In genomic region chr5:126829098-126829497, GRCh38 we compare ENCODE assay signal across 14 cellular contexts. TPM values are rescaled to one million over a fixed set of nuclear protein-coding genes. Genes with fewer than 3 reads are reported as not detected.
A peak's percentile ranks its signal among the peaks of the same experiment; 100 is the strongest.
DNase-seq lines count a peak whose midpoint lies in the region; ATAC-seq and TF ChIP-seq lines count a peak whose summit lies in the region.
"Had no signal": no experiment of that assay in that cellular context is flagged by ENCODE, and none has a peak within 500 bp of the region (broad histone marks: within the 10 kb centered on the region; RNA-seq: fewer than 3 reads in every experiment).

No MANE protein-coding gene starts in this region.

- DNase-seq in CD4-positive, CD25-positive, alpha-beta regulatory T cell: no peak
- no peak for DNase-seq in WTC11 (ENCODE audit: low spot score)
- DNase-seq in endodermal cell: no peak
- DNase-seq in putamen (ENCODE audit: low spot score): no peak
- DNase-seq in midbrain (lab: John Stamatoyannopoulos, UW): no peak
- DNase-seq in stimulated activated CD8-positive, alpha-beta memory T cell treated with anti-CD3 and anti-CD28 coated beads, Interleukin-4, amount 100 ng/mL, for 48 hours: no peak
- DNase-seq: BE2C, DMS 273 treated with DMSO at 0.1 percent for 48 hours, IMR-90 had no signal

- no peaks in the 10 kb centered on the region for H3K27me3 Mint-ChIP-seq in CD4-positive, CD25-positive, alpha-beta regulatory T cell
- H3K27me3 Mint-ChIP-seq in WTC11 (ENCODE audit: low read depth) (no peaks in the 10 kb centered on the region), endodermal cell (ENCODE audit: insufficient read depth) (no peaks in the 10 kb centered on the region)

- H3K36me3 Mint-ChIP-seq in CD4-positive, CD25-positive, alpha-beta regulatory T cell: peaks cover 50% of the 10 kb centered on the region
- peaks cover 84% of the 10 kb centered on the region for H3K36me3 Mint-ChIP-seq in WTC11
- peaks cover 72% of the 10 kb centered on the region for H3K36me3 Mint-ChIP-seq in endodermal cell (ENCODE audit: low read depth)

- WGBS in endodermal cell (ENCODE audit: insufficient coverage in 1 of 2, insufficient read length in 1 of 2), 2 experiments: 96 to 100% methylated on average over 2 to 5 of the region's 5 CpGs

- TF ChIP-seq CTCF in WTC11 (IDR thresholded peaks at IDR 0.05): no peak
- TF ChIP-seq CTCF in endodermal cell (conservative IDR thresholded peaks at IDR 0.05): no peak

- H3K9me3 ChIP-seq in BLaER1 (no peaks in the 10 kb centered on the region), endodermal cell (ENCODE audit: control insufficient read depth, low read length) (peaks cover 4% of the 10 kb centered on the region)
- H3K9me3 ChIP-seq in CD4-positive, CD25-positive, alpha-beta regulatory T cell (ENCODE audit: control insufficient read depth in 2 of 2, low read length in 2 of 2): no peaks in the 10 kb centered on the region
- H3K9me3 ChIP-seq: A549, BE2C, HAP-1 had no signal

- no peaks in the 10 kb centered on the region for H3K9me3 Mint-ChIP-seq in CD4-positive, CD25-positive, alpha-beta regulatory T cell
- H3K9me3 Mint-ChIP-seq in WTC11 (no peaks in the 10 kb centered on the region), endodermal cell (no peaks in the 10 kb centered on the region)
- H3K9me3 Mint-ChIP-seq: CD14-positive monocyte had no signal

- H3K4me1 ChIP-seq in BLaER1 (peaks cover 23% of the 10 kb centered on the region), endodermal cell (ENCODE audit: control insufficient read depth, insufficient read depth, low read length) (no peaks in the 10 kb centered on the region)
- H3K4me1 ChIP-seq in CD4-positive, CD25-positive, alpha-beta regulatory T cell (ENCODE audit: control insufficient read depth, insufficient read depth, low read length, poor library complexity, severe bottlenecking): peaks cover 10% of the 10 kb centered on the region
- H3K4me1 ChIP-seq: A549, BE2C had no signal

- H3K4me1 Mint-ChIP-seq in CD4-positive, CD25-positive, alpha-beta regulatory T cell: peaks cover 0 to 28% (median 13%) of the 10 kb centered on the region in 4 donors
- H3K4me1 Mint-ChIP-seq in WTC11: peaks cover 28% of the 10 kb centered on the region
- peaks cover 8% of the 10 kb centered on the region for H3K4me1 Mint-ChIP-seq in endodermal cell
- H3K4me1 Mint-ChIP-seq: CD14-positive monocyte had no signal

- peak overlapping the region; percentile 20 to 73 (median 44) for H3K27ac Mint-ChIP-seq in CD4-positive, CD25-positive, alpha-beta regulatory T cell
- H3K27ac Mint-ChIP-seq in WTC11 (peak overlapping the region; percentile 15; the same call in 1 of the 2 replicates), endodermal cell (peak overlapping the region; percentile 5)

- H3K36me3 ChIP-seq in BLaER1: peaks cover 99% of the 10 kb centered on the region
- peaks cover 68% of the 10 kb centered on the region for H3K36me3 ChIP-seq in CD4-positive, CD25-positive, alpha-beta regulatory T cell (ENCODE audit: control insufficient read depth, insufficient read depth, low read length)
- H3K36me3 ChIP-seq in endodermal cell (ENCODE audit: control insufficient read depth, insufficient read depth, low read length): peaks cover 97% of the 10 kb centered on the region

- CTCF ChIA-PET in WTC11 (lab: Charles Lee): no interaction called here

- H3K27ac ChIP-seq in BLaER1 (no peak overlapping the region), endodermal cell (ENCODE audit: low read depth, low read length) (no peak overlapping the region)
- H3K27ac ChIP-seq in CD4-positive, CD25-positive, alpha-beta regulatory T cell (ENCODE audit: insufficient read depth, low read length, poor library complexity, severe bottlenecking): no peak overlapping the region
- H3K27ac ChIP-seq: A549 had no signal

- H3K4me3 ChIP-seq in BLaER1 (no peak overlapping the region), endodermal cell (ENCODE audit: low read length) (no peak overlapping the region)
- no peak overlapping the region for H3K4me3 ChIP-seq in CD4-positive, CD25-positive, alpha-beta regulatory T cell (ENCODE audit: low read depth, low read length)
- H3K4me3 ChIP-seq: A549, GM12878, HAP-1 had no signal

- H3K27me3 ChIP-seq in BLaER1 (no peaks in the 10 kb centered on the region), endodermal cell (ENCODE audit: control insufficient read depth, insufficient read depth, low read length, poor library complexity, severe bottlenecking) (no peaks in the 10 kb centered on the region)
- H3K27me3 ChIP-seq in CD4-positive, CD25-positive, alpha-beta regulatory T cell (ENCODE audit: control insufficient read depth, insufficient read depth, low read length): no peaks in the 10 kb centered on the region
- H3K27me3 ChIP-seq: BE2C had no signal

- H3K4me2 ChIP-seq in BLaER1: peak overlapping the region; percentile 23; the same call in 1 of the 2 replicates
- H3K4me2 ChIP-seq: A549 had no signal

- peaks cover 69% of the 10 kb centered on the region for H4K20me1 ChIP-seq in BLaER1

- no peak for ATAC-seq in CD4-positive, CD25-positive, alpha-beta regulatory T cell (ENCODE audit: low read depth in 2 of 2)
- no peak for ATAC-seq in WTC11
- ATAC-seq: A549, GM12878 had no signal

- POLR2A ChIA-PET in WTC11 (lab: Charles Lee): no interaction called here

- H3K9ac ChIP-seq in BLaER1: no peak overlapping the region
- H3K9ac ChIP-seq in endodermal cell (ENCODE audit: extremely low read depth, low read length, poor library complexity, severe bottlenecking): no peak overlapping the region

- no peak overlapping the region for H3K4me3 Mint-ChIP-seq in CD4-positive, CD25-positive, alpha-beta regulatory T cell
- no peak overlapping the region for H3K4me3 Mint-ChIP-seq in WTC11
- H3K4me3 Mint-ChIP-seq in endodermal cell: no peak overlapping the region
- H3K4me3 Mint-ChIP-seq: CD14-positive monocyte had no signal

TF ChIP-seq in WTC11, 78 proteins besides CTCF, POLR2A, EP300 and RAD21 (continues in another document):
- no peak for TF ChIP-seq NFATC4 (CRISPR knock-in tag; IDR thresholded peaks at IDR 0.05)
- no peak for TF ChIP-seq FOXP4 (CRISPR knock-in tag; IDR thresholded peaks at IDR 0.05)
- no peak for TF ChIP-seq ZNF423 (CRISPR knock-in tag; IDR thresholded peaks at IDR 0.05)
- TF ChIP-seq, protein P1, sequence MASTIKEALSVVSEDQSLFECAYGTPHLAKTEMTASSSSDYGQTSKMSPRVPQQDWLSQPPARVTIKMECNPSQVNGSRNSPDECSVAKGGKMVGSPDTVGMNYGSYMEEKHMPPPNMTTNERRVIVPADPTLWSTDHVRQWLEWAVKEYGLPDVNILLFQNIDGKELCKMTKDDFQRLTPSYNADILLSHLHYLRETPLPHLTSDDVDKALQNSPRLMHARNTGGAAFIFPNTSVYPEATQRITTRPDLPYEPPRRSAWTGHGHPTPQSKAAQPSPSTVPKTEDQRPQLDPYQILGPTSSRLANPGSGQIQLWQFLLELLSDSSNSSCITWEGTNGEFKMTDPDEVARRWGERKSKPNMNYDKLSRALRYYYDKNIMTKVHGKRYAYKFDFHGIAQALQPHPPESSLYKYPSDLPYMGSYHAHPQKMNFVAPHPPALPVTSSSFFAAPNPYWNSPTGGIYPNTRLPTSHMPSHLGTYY (CRISPR knock-in tag; IDR thresholded peaks at IDR 0.05): no peak
- TF ChIP-seq JUN (CRISPR knock-in tag; IDR thresholded peaks at IDR 0.05): no peak
- no peak for TF ChIP-seq GTF2I (CRISPR knock-in tag; conservative IDR thresholded peaks at IDR 0.05)
- TF ChIP-seq, protein P2, sequence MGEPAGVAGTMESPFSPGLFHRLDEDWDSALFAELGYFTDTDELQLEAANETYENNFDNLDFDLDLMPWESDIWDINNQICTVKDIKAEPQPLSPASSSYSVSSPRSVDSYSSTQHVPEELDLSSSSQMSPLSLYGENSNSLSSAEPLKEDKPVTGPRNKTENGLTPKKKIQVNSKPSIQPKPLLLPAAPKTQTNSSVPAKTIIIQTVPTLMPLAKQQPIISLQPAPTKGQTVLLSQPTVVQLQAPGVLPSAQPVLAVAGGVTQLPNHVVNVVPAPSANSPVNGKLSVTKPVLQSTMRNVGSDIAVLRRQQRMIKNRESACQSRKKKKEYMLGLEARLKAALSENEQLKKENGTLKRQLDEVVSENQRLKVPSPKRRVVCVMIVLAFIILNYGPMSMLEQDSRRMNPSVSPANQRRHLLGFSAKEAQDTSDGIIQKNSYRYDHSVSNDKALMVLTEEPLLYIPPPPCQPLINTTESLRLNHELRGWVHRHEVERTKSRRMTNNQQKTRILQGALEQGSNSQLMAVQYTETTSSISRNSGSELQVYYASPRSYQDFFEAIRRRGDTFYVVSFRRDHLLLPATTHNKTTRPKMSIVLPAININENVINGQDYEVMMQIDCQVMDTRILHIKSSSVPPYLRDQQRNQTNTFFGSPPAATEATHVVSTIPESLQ (CRISPR knock-in tag; IDR thresholded peaks at IDR 0.05): no peak
- no peak for TF ChIP-seq ZNF416 (CRISPR knock-in tag; IDR thresholded peaks at IDR 0.05)
- TF ChIP-seq JAZF1 (CRISPR knock-in tag; IDR thresholded peaks at IDR 0.05): no peak

RNA-seq across cellular contexts. Expression of gene LMNB1, which starts 52.2 kb away (rescaled TPM):
- total RNA-seq in CD4-positive, CD25-positive, alpha-beta regulatory T cell: 52.5 TPM
- polyA plus RNA-seq in CD4-positive, CD25-positive, alpha-beta regulatory T cell: 10 to 100 TPM; 11.5 to 21.9 (median 17.3) TPM
- total RNA-seq in WTC11 (2021) (220 to 233 TPM (median 223 TPM) in 3 replicates), endodermal cell (100 to 1,000 TPM; 185 to 205 TPM)
- polyA plus RNA-seq in endodermal cell (2013, experiment 1 of 2): 204 TPM
- 208 TPM for polyA plus RNA-seq in endodermal cell (2013, experiment 2 of 2)
